Comparison of ENCODE assay signal across 16 cellular contexts in genomic region chr1:84260852-84261518, GRCh38. TPM values are rescaled to one million over a fixed set of nuclear protein-coding genes. Genes with fewer than 3 reads are reported as not detected.
DNase-seq lines count a peak whose midpoint lies in the region; ATAC-seq lines count a peak whose summit lies in the region.
"Had no signal": no experiment of that assay in that cellular context is flagged by ENCODE, and none has a peak within 500 bp of the region (broad histone marks: within the 10 kb centered on the region; RNA-seq: fewer than 3 reads in every experiment).

No MANE protein-coding gene starts in this region.

- DNase-seq in COR-L47 (lab: John Stamatoyannopoulos, UW) (peak; percentile 51), NCI-H1092 (lab: John Stamatoyannopoulos, UW) (peak; percentile 25), NCI-H748 treated with DMSO at 0.1 percent for 48 hours (lab: John Stamatoyannopoulos, UW) (peak; percentile 85), kidney tubule cell (ENCODE audit: low spot score) (peak; percentile 17), HUDEP-2 (lab: John Stamatoyannopoulos, UW; ENCODE audit: unreplicated experiment in 76 of 76) (no peak), NCI-H226 (no peak), H4 (ENCODE audit: low spot score) (no peak)
- DNase-seq: activated CD4-positive, alpha-beta T cell treated with anti-CD3 and anti-CD28 coated beads, Interleukin-2, amount 50 U/mL, for 1 hour; activated T-cell treated with anti-CD3 and anti-CD28 coated beads, Interleukin-2, amount 50 U/mL, for 48 hours; CD8-positive, alpha-beta memory T cell; endodermal cell; NCI-H1048; SJCRH30; stimulated activated CD4-positive, alpha-beta T cell treated with anti-CD3 and anti-CD28 coated beads, Interleukin-2, amount 100 ng/mL, for 24 hours; T-helper 9 cell had no signal

- no peak for ATAC-seq in GM21360 (IDR thresholded peaks at IDR 0.05; ENCODE audit: unreplicated experiment)

RNA-seq across cellular contexts. Expression of gene SAMD13, which starts 40.5 kb away (rescaled TPM):
- 0.29 and 2.3 TPM in 2 replicates for total RNA-seq in H4 (2014; rRNA removed; shearing (Covaris generic))

Comparison
In these comparisons a context has a peak if more than half of its experiments do, and no peak if none do; other contexts are left out.
1. DNase-seq: peak in COR-L47 (single experiment), NCI-H1092 (single experiment), NCI-H748 treated with DMSO at 0.1 percent for 48 hours (single experiment) and kidney tubule cell (single experiment); none in HUDEP-2 (0 of 76), NCI-H226 (single experiment) and H4 (single experiment).